In genomic region chr7:95396136-95397032, GRCh38 we compare ENCODE assay signal across 9 cellular contexts. TPM values are rescaled to one million over a fixed set of nuclear protein-coding genes. Genes with fewer than 3 reads are reported as not detected.
A peak's percentile ranks its signal among the peaks of the same experiment; 100 is the strongest.
DNase-seq lines count a peak whose midpoint lies in the region; ATAC-seq and TF ChIP-seq lines count a peak whose summit lies in the region.
"Had no signal": no experiment of that assay in that cellular context is flagged by ENCODE, and none has a peak within 500 bp of the region (broad histone marks: within the 10 kb centered on the region; RNA-seq: fewer than 3 reads in every experiment).

Gene PON3 (minus strand): TSS chr7:95396375. CDS start chr7:95396350, 25 bp downstream.

- H4K20me1 ChIP-seq in MM.1S (ENCODE audit: insufficient read depth, low read length) = no peaks in the 10 kb centered on the region

- H3K4me2 ChIP-seq in MM.1S (ENCODE audit: low read depth, low read length) (peak within 1 kb of the TSS; percentile 44; the same call in 1 of the 2 replicates), mesenchymal stem cell (ENCODE audit: low read length, poor library complexity, severe bottlenecking) (no peak within 1 kb of the TSS)

- H2AFZ ChIP-seq in MM.1S (ENCODE audit: low read length) (peak within 1 kb of the TSS; percentile 51), mesenchymal stem cell (ENCODE audit: low read depth, low read length) (no peak within 1 kb of the TSS)

- H3K27ac ChIP-seq in MM.1S (ENCODE audit: low read length) (no peak within 1 kb of the TSS), mesenchymal stem cell (ENCODE audit: low read length, poor library complexity, severe bottlenecking) (no peak within 1 kb of the TSS), aorta (ENCODE audit: low read depth in 1 of 2, low read length in 2 of 2) (no peak within 1 kb of the TSS)

- peak within 1 kb of the TSS; percentile 32; the same call in 1 of the 2 replicates for H3K4me3 ChIP-seq in MM.1S (ENCODE audit: low read length)
- H3K4me3 ChIP-seq in cardiac fibroblast (replicated peaks in 1 of 2; ENCODE audit: low read depth in 2 of 2, low read length in 2 of 2) = peak within 1 kb of the TSS; percentile 38 to 47
- peak within 1 kb of the TSS in 1 of 2 experiments; percentile 69 for H3K4me3 ChIP-seq in mesenchymal stem cell (ENCODE audit: insufficient read depth in 1 of 2, low read depth in 1 of 2, low read length in 2 of 2)
- peak within 1 kb of the TSS in 1 of 2 donors; percentile 36 for H3K4me3 ChIP-seq in aorta (ENCODE audit: low read length in 2 of 2)

- in situ Hi-C loops in GM13977 (cut with MboI; ENCODE audit: low pct_unique_long_range_greater_than_20kb, low sequenced_read_pairs, unreplicated experiment) = no loop called here

- no peak within 1 kb of the TSS for H3K4ac ChIP-seq in mesenchymal stem cell (ENCODE audit: low read depth in 1 of 2, low read length in 2 of 2)

- no peak within 1 kb of the TSS for H2BK15ac ChIP-seq in mesenchymal stem cell (ENCODE audit: low read depth, poor library complexity, severe bottlenecking)

- no peak within 1 kb of the TSS for H3K18ac ChIP-seq in mesenchymal stem cell (ENCODE audit: low read depth in 1 of 2, low read length in 2 of 2)

- TF ChIP-seq CTCF in GM13977 (IDR thresholded peaks at IDR 0.05; ENCODE audit: extremely low read depth, insufficient read depth, missing control alignments) (peak; percentile 37), MM.1S (IDR thresholded peaks at IDR 0.05; ENCODE audit: low read length) (peak; percentile 34), cardiac fibroblast (IDR thresholded peaks at IDR 0.05; ENCODE audit: low read depth, low read length) (peak; percentile 20)

- H3K79me2 ChIP-seq in MM.1S (ENCODE audit: low read length) = no peaks in the 10 kb centered on the region

- no peak within 1 kb of the TSS for H3K9ac ChIP-seq in MM.1S (ENCODE audit: low read length)
- H3K9ac ChIP-seq in mesenchymal stem cell (ENCODE audit: low read length) = peak within 1 kb of the TSS; percentile 39

- H4K8ac ChIP-seq in mesenchymal stem cell (ENCODE audit: low read length) = no peak within 1 kb of the TSS

- H3K79me1 ChIP-seq in mesenchymal stem cell (replicated peaks; ENCODE audit: low read length, poor library complexity, severe bottlenecking) = no peaks in the 10 kb centered on the region

- no peak within 1 kb of the TSS for H2AK5ac ChIP-seq in mesenchymal stem cell (ENCODE audit: low read length, severe bottlenecking)

- no peak within 1 kb of the TSS for H2BK120ac ChIP-seq in mesenchymal stem cell (ENCODE audit: low read depth, low read length)

- no peak within 1 kb of the TSS for H4K91ac ChIP-seq in mesenchymal stem cell (ENCODE audit: low read length)

- no peaks in the 10 kb centered on the region for H3K9me2 ChIP-seq in MM.1S (replicated peaks; ENCODE audit: insufficient read depth, low read length)

- H3F3A ChIP-seq in MM.1S (ENCODE audit: insufficient read depth, low read length) = no peaks in the 10 kb centered on the region

- H3K36me3 ChIP-seq in MM.1S (replicated peaks; ENCODE audit: insufficient read depth, low read length) = no peaks in the 10 kb centered on the region
- no peaks in the 10 kb centered on the region for H3K36me3 ChIP-seq in mesenchymal stem cell (ENCODE audit: control insufficient read depth in 1 of 2, insufficient read depth in 2 of 2, low read depth in 1 of 2, low read length in 2 of 2)
- no peaks in the 10 kb centered on the region for H3K36me3 ChIP-seq in aorta (ENCODE audit: control insufficient read depth in 1 of 2, insufficient read depth in 2 of 2, low read length in 1 of 2)

- WGBS in mesenchymal stem cell = 94% methylated on average over 66 of the region's 68 CpGs
- WGBS in aorta, 2 donors = 7% methylated on average over 53 to 68 of the region's 68 CpGs

- intact Hi-C loops in aorta (cut with DNase I) = no loop called here

- ATAC-seq in aorta (ENCODE audit: low FRiP score) (peak; percentile 47), GM21619 (IDR thresholded peaks at IDR 0.05; ENCODE audit: unreplicated experiment) (no peak), HG03520 (IDR thresholded peaks at IDR 0.05; ENCODE audit: unreplicated experiment) (no peak)

- H2BK5ac ChIP-seq in mesenchymal stem cell (ENCODE audit: low read depth, low read length, poor library complexity, severe bottlenecking) = no peak within 1 kb of the TSS

- no peaks in the 10 kb centered on the region for H3K4me1 ChIP-seq in MM.1S (ENCODE audit: low read length)
- H3K4me1 ChIP-seq in mesenchymal stem cell (ENCODE audit: control insufficient read depth, insufficient read depth, low read depth, low read length) = no peaks in the 10 kb centered on the region
- no peaks in the 10 kb centered on the region for H3K4me1 ChIP-seq in aorta (ENCODE audit: control insufficient read depth in 1 of 2, insufficient read depth in 2 of 2, low read length in 2 of 2)

- no peak within 1 kb of the TSS for H2BK12ac ChIP-seq in mesenchymal stem cell (ENCODE audit: low read length in 2 of 2)

- H3K14ac ChIP-seq in mesenchymal stem cell (ENCODE audit: low read length in 2 of 2) = no peak within 1 kb of the TSS

- H3K27me3 ChIP-seq in MM.1S (replicated peaks; ENCODE audit: insufficient read depth, low read length) (no peaks in the 10 kb centered on the region), mesenchymal stem cell (ENCODE audit: control insufficient read depth in 1 of 2, insufficient read depth in 1 of 2, low read length in 2 of 2) (peaks cover 0 to 18% of the 10 kb centered on the region in 2 experiments), aorta (ENCODE audit: control insufficient read depth in 1 of 2, insufficient read depth in 2 of 2, low read length in 1 of 2) (no peaks in the 10 kb centered on the region)

- H3K9me3 ChIP-seq in MM.1S (replicated peaks; ENCODE audit: insufficient read depth, low read length) (no peaks in the 10 kb centered on the region), mesenchymal stem cell (ENCODE audit: control insufficient read depth, low read length) (no peaks in the 10 kb centered on the region), aorta (ENCODE audit: control insufficient read depth, low read length) (no peaks in the 10 kb centered on the region)

- DNase-seq in GM13977 (ENCODE audit: low spot score) (peak; percentile 56), MM.1S (peak; percentile 38), cardiac fibroblast (ENCODE audit: low read depth in 2 of 2) (peak; percentile 10 to 11), mesenchymal stem cell (no peak), aorta (peak in 1 of 2 donors; percentile 47), NCI-H1048 (lab: John Stamatoyannopoulos, UW) (no peak)

- no peak within 1 kb of the TSS for H3K23ac ChIP-seq in mesenchymal stem cell (ENCODE audit: low read length in 2 of 2)

RNA-seq across cellular contexts. Expression of gene PON3, which starts in this region (rescaled TPM):
- not detected for polyA plus RNA-seq in mesenchymal stem cell (2013, experiment 1 of 2)
- polyA plus RNA-seq in mesenchymal stem cell (2013, experiment 2 of 2) = not detected
- 1 to 10 TPM in 1 of 2 donors, under 1 TPM in 1; 0.55 to 5.5 TPM for total RNA-seq in aorta
- polyA plus RNA-seq in aorta = 1 to 10 TPM in 1 of 2 donors, not detected in 1; 2.5 TPM
- total RNA-seq: LHCN-M2 had no signal

Comparison
In these comparisons a context has a peak if more than half of its experiments do, and no peak if none do; other contexts are left out.
1. DNase-seq: peak in GM13977 (single experiment), MM.1S (single experiment) and cardiac fibroblast (2 of 2); none in mesenchymal stem cell (single experiment) and NCI-H1048 (single experiment).
2. Peak in every context shown above with its lines, with median percentiles within 50 percentile points of each other: CTCF ChIP-seq.